Comparison of ENCODE assay signal across 20 cellular contexts in genomic region chr12:70606001-70606400, GRCh38. TPM values are rescaled to one million over a fixed set of nuclear protein-coding genes. Genes with fewer than 3 reads are reported as not detected.
A peak's percentile ranks its signal among the peaks of the same experiment; 100 is the strongest.
DNase-seq lines count a peak whose midpoint lies in the region; ATAC-seq and TF ChIP-seq lines count a peak whose summit lies in the region.
"Had no signal": no experiment of that assay in that cellular context is flagged by ENCODE, and none has a peak within 500 bp of the region (broad histone marks: within the 10 kb centered on the region; RNA-seq: fewer than 3 reads in every experiment).

No MANE protein-coding gene starts in this region.

- H3K4me1 Mint-ChIP-seq in activated T-cell treated with anti-CD3 and anti-CD28 coated beads, Interleukin-2, amount 50 U/mL, for 4 hours (ENCODE audit: low read depth) = peaks cover 2% of the 10 kb centered on the region

- peaks cover 0 to 11% (median 0%) of the 10 kb centered on the region in 9 donors for H3K36me3 ChIP-seq in heart left ventricle
- H3K36me3 ChIP-seq in RWPE2 (ENCODE audit: low read depth) = no peaks in the 10 kb centered on the region
- H3K36me3 ChIP-seq in upper lobe of left lung = peaks cover 0 to 3% (median 0%) of the 10 kb centered on the region in 4 donors
- H3K36me3 ChIP-seq: ascending aorta, neutrophil had no signal

- H3K9me3 ChIP-seq in heart left ventricle = no peaks in the 10 kb centered on the region
- H3K9me3 ChIP-seq in RWPE2 (ENCODE audit: severe bottlenecking) = no peaks in the 10 kb centered on the region
- H3K9me3 ChIP-seq in upper lobe of left lung = no peaks in the 10 kb centered on the region
- H3K9me3 ChIP-seq: ascending aorta, neutrophil had no signal

- TF ChIP-seq POLR2A in heart left ventricle (IDR thresholded peaks at IDR 0.05) (no peak), upper lobe of left lung (IDR thresholded peaks at IDR 0.05) (no peak)

- no peak for ATAC-seq in heart left ventricle
- ATAC-seq in left cardiac atrium = no peak
- ATAC-seq in RWPE2 (ENCODE audit: low read depth) = peak; percentile 58; the same call in 2 of the 3 replicates
- no peak for ATAC-seq in upper lobe of left lung (ENCODE audit: low FRiP score in 2 of 2)
- no peak for ATAC-seq in activated T-cell treated with anti-CD3 and anti-CD28 coated beads, Interleukin-2, amount 50 U/mL, for 4 hours
- ATAC-seq: T-cell had no signal

- 64 to 69% (median 68%) methylated on average over 6 of the region's 6 CpGs for WGBS in heart left ventricle, 4 donors
- WGBS in upper lobe of left lung, 2 donors = 66 to 74% methylated on average over 6 of the region's 6 CpGs

- H3K27me3 ChIP-seq in heart left ventricle = peaks cover 0 to 21% (median 0%) of the 10 kb centered on the region in 9 donors
- H3K27me3 ChIP-seq in RWPE2 (ENCODE audit: insufficient read depth, poor library complexity, severe bottlenecking) = no peaks in the 10 kb centered on the region
- peaks cover 0 to 3% (median 0%) of the 10 kb centered on the region in 4 donors for H3K27me3 ChIP-seq in upper lobe of left lung
- H3K27me3 ChIP-seq: ascending aorta had no signal

- H3K4me3 ChIP-seq in heart left ventricle (peak overlapping the region in 11 of 12 donors; percentile 47 to 73 (median 61)), RWPE2 (ENCODE audit: severe bottlenecking) (no peak overlapping the region), upper lobe of left lung (peak overlapping the region; percentile 10 to 58 (median 50))
- H3K4me3 ChIP-seq: ascending aorta had no signal

- H3K36me3 Mint-ChIP-seq in activated T-cell treated with anti-CD3 and anti-CD28 coated beads, Interleukin-2, amount 50 U/mL, for 4 hours (ENCODE audit: insufficient read depth) = no peaks in the 10 kb centered on the region
- H3K36me3 Mint-ChIP-seq: CD4-positive, alpha-beta memory T cell; IgD-negative memory B cell; T-cell had no signal

- no peak for TF ChIP-seq EP300 in upper lobe of left lung (IDR thresholded peaks at IDR 0.05)

- intact Hi-C loops in heart left ventricle (cut with DNase I) (loop anchor here in 2 of 10 donors (5.0 to 10.0 kb wide), 2 partner anchors 41 to 59 kb away; no protein-coding TSS in a partner anchor), left cardiac atrium (cut with DNase I) (no loop called here)

- no peak overlapping the region for H3K4me3 Mint-ChIP-seq in activated T-cell treated with anti-CD3 and anti-CD28 coated beads, Interleukin-2, amount 50 U/mL, for 4 hours
- H3K4me3 Mint-ChIP-seq: CD4-positive, alpha-beta memory T cell; H9; IgD-negative memory B cell; T-cell had no signal

- H3K27ac ChIP-seq in heart left ventricle (peak overlapping the region in 7 of 12 donors; percentile 1 to 87 (median 36)), RWPE2 (ENCODE audit: poor library complexity, severe bottlenecking) (no peak overlapping the region), upper lobe of left lung (peak overlapping the region in 3 of 4 donors; percentile 0 to 86 (median 45))
- H3K27ac ChIP-seq: ascending aorta, neutrophil had no signal

- H3K27me3 Mint-ChIP-seq in activated T-cell treated with anti-CD3 and anti-CD28 coated beads, Interleukin-2, amount 50 U/mL, for 4 hours (ENCODE audit: low read depth) = peaks cover 31% of the 10 kb centered on the region

- no peaks in the 10 kb centered on the region for H3K9me3 Mint-ChIP-seq in activated T-cell treated with anti-CD3 and anti-CD28 coated beads, Interleukin-2, amount 50 U/mL, for 4 hours
- H3K9me3 Mint-ChIP-seq: T-cell had no signal

- H3K4me1 ChIP-seq in heart left ventricle (peaks cover 0 to 16% (median 1%) of the 10 kb centered on the region in 12 donors), RWPE2 (ENCODE audit: insufficient read depth, poor library complexity, severe bottlenecking) (peaks cover 27% of the 10 kb centered on the region), upper lobe of left lung (peaks cover 6 to 17% (median 8%) of the 10 kb centered on the region in 4 donors)
- H3K4me1 ChIP-seq: ascending aorta had no signal

- no peak for TF ChIP-seq CTCF in heart left ventricle (IDR thresholded peaks at IDR 0.05)
- no peak for TF ChIP-seq CTCF in RWPE2 (IDR thresholded peaks at IDR 0.05; ENCODE audit: poor library complexity, severe bottlenecking)
- no peak for TF ChIP-seq CTCF in upper lobe of left lung (IDR thresholded peaks at IDR 0.05)

- DNase-seq in heart left ventricle = no peak
- DNase-seq in left cardiac atrium = no peak
- no peak for DNase-seq in RWPE2 (ENCODE audit: low spot score)
- DNase-seq in glomerular visceral epithelial cell (ENCODE audit: extremely low spot score) = peak; percentile 49
- no peak for DNase-seq in upper lobe of left lung
- no peak for DNase-seq in activated naive CD4-positive, alpha-beta T cell treated with Interleukin-2 at 50 U/mL for 16 hours
- no peak for DNase-seq in T-helper 2 cell
- no peak for DNase-seq in activated T-cell treated with anti-CD3 and anti-CD28 coated beads, Interleukin-2, amount 50 U/mL, for 4 hours
- DNase-seq: activated CD4-positive, CD25-positive, alpha-beta regulatory T cell; activated gamma-delta T cell; CD4-positive, alpha-beta memory T cell; foreskin melanocyte; H9; immature natural killer cell; NCI-H446; T-cell had no signal

RNA-seq across cellular contexts. Expression of gene PTPRB, which starts 31.2 kb away (rescaled TPM):
- total RNA-seq in heart left ventricle = 10 to 100 TPM; 27.3 to 41.5 (median 34.7) TPM
- polyA plus RNA-seq in heart left ventricle = 10 to 100 TPM; 17.0 to 19.3 TPM
- total RNA-seq in left cardiac atrium = 10 to 100 TPM; 33.5 to 50.4 TPM
- total RNA-seq in upper lobe of left lung = 100 to 1,000 TPM in 1 of 6 donors, 10 to 100 TPM in 5; 68.8 to 113 (median 80.8) TPM
- under 1 TPM; 0.05 to 0.11 (median 0.05) TPM for total RNA-seq in activated T-cell treated with anti-CD3 and anti-CD28 coated beads, Interleukin-2, amount 50 U/mL, for 4 hours
- total RNA-seq: CD4-positive, alpha-beta memory T cell; G401 had no signal
- polyA plus RNA-seq: CD4-positive, alpha-beta memory T cell had no signal

Comparison
In these comparisons a context has a peak if more than half of its experiments do, and no peak if none do; other contexts are left out.
1. RNA of gene PTPRB, which starts 31.2 kb away (total RNA-seq): 68.8 to 113 TPM in upper lobe of left lung, 33.5 to 50.4 TPM in left cardiac atrium and 27.3 to 41.5 TPM in heart left ventricle; 0.05 to 0.11 TPM in activated T-cell treated with anti-CD3 and anti-CD28 coated beads, Interleukin-2, amount 50 U/mL, for 4 hours; every median in the first group is over 10 times any median in the second.